8 cellular contexts compared by ENCODE assay signal in genomic region chr17:82065193-82065637, GRCh38. TPM values are rescaled to one million over a fixed set of nuclear protein-coding genes. Genes with fewer than 3 reads are reported as not detected.
DNase-seq lines count a peak whose midpoint lies in the region; ATAC-seq, FAIRE-seq and TF ChIP-seq lines count a peak whose summit lies in the region.

No MANE protein-coding gene starts in this region.

- H3K36me3 ChIP-seq in ovary: no peaks in the 10 kb centered on the region

- TF ChIP-seq EP300 in ovary (IDR thresholded peaks at IDR 0.05): no peak

- no peak for FAIRE-seq in GM12892 (lab: Jason Lieb, UNC)

- TF ChIP-seq POLR2A in ovary (IDR thresholded peaks at IDR 0.05) (no peak), GM12892 (IDR thresholded peaks at IDR 0.05; ENCODE audit: low read depth, low read length) (no peak)

- peak overlapping the region; percentile 97 for H3K4me3 ChIP-seq in GM12864 (ENCODE audit: low read depth, low read length)
- H3K4me3 ChIP-seq in fibroblast of mammary gland (ENCODE audit: control insufficient read depth, low read depth, low read length): peak overlapping the region; percentile 70
- H3K4me3 ChIP-seq in ovary: peak overlapping the region; percentile 95

- TF ChIP-seq CTCF in GM12864 (IDR thresholded peaks at IDR 0.05; ENCODE audit: low read depth, low read length, missing control alignments) (no peak), fibroblast of mammary gland (conservative IDR thresholded peaks at IDR 0.05; ENCODE audit: control insufficient read depth, insufficient read depth, low read depth, low read length) (no peak), ovary (IDR thresholded peaks at IDR 0.05) (no peak)

- intact Hi-C loops in ovary (cut with DNase I): no loop called here

- H3K4me1 ChIP-seq in ovary (ENCODE audit: insufficient read depth): peaks cover 6% of the 10 kb centered on the region

- no peaks in the 10 kb centered on the region for H3K27me3 ChIP-seq in ovary

- H3K9me3 ChIP-seq in ovary: no peaks in the 10 kb centered on the region

- H3K27ac ChIP-seq in ovary: peak overlapping the region; percentile 19 to 64

- 0 to 1% (median 1%) methylated on average over 31 to 47 of the region's 47 CpGs for WGBS in ovary, 3 donors

- no peak for DNase-seq in GM12864 (ENCODE audit: low read depth)
- DNase-seq in activated CD4-positive, alpha-beta T cell treated with anti-CD3 and anti-CD28 coated beads for 4 hours: peak; percentile 45 to 48
- DNase-seq in fibroblast of mammary gland (ENCODE audit: low read depth): no peak
- DNase-seq in ovary: no peak
- no peak for DNase-seq in GM12892 (ENCODE audit: insufficient read length)
- no peak for DNase-seq in occipital lobe (lab: John Stamatoyannopoulos, UW)

- peak; percentile 45 for ATAC-seq in HG02798 (IDR thresholded peaks at IDR 0.05; ENCODE audit: poor library complexity, unreplicated experiment)
- no peak for ATAC-seq in HG03457 (IDR thresholded peaks at IDR 0.05; ENCODE audit: unreplicated experiment)

RNA-seq across cellular contexts. Expression of gene DUS1L, which starts 0.4 kb away (rescaled TPM):
- total RNA-seq in ovary: 10 to 100 TPM; 40.1 to 72.4 (median 67.7) TPM
- polyA plus RNA-seq in ovary: 10 to 100 TPM; 15.0 to 62.5 TPM
- polyA plus RNA-seq in GM12892 (2012; ENCODE audit: missing spikeins): 72.0 TPM
- total RNA-seq in occipital lobe: 21.4 TPM

RNA-seq across cellular contexts. Expression of gene GPS1, which starts 13.5 kb away (rescaled TPM):
- total RNA-seq in ovary: 10 to 100 TPM; 48.8 to 96.2 (median 80.1) TPM
- 10 to 100 TPM; 12.4 to 77.8 TPM for polyA plus RNA-seq in ovary
- 34.6 TPM for polyA plus RNA-seq in GM12892 (2012; ENCODE audit: missing spikeins)
- 64.4 TPM for total RNA-seq in occipital lobe

RNA-seq across cellular contexts. Expression of gene RFNG, which starts 13.6 kb away (rescaled TPM):
- total RNA-seq in ovary: 10 to 100 TPM; 33.3 to 53.0 (median 44.7) TPM
- 10 to 100 TPM; 20.9 to 61.3 TPM for polyA plus RNA-seq in ovary
- polyA plus RNA-seq in GM12892 (2012; ENCODE audit: missing spikeins): 7.1 TPM
- total RNA-seq in occipital lobe: 14.5 TPM

RNA-seq across cellular contexts. Expression of gene DCXR, which starts 27.7 kb away (rescaled TPM):
- 100 to 1,000 TPM in 6 of 7 donors, 10 to 100 TPM in 1; 87.6 to 217 (median 131) TPM for total RNA-seq in ovary
- polyA plus RNA-seq in ovary: 100 to 1,000 TPM in 1 of 2 donors, 10 to 100 TPM in 1; 16.7 to 144 TPM
- polyA plus RNA-seq in GM12892 (2012; ENCODE audit: missing spikeins): 55.0 TPM
- 18.1 TPM for total RNA-seq in occipital lobe

RNA-seq across cellular contexts. Expression of gene FASN, which starts 32.8 kb away (rescaled TPM):
- 100 to 1,000 TPM in 1 of 7 donors, 10 to 100 TPM in 5, 1 to 10 TPM in 1; 9.8 to 168 (median 53.8) TPM for total RNA-seq in ovary
- polyA plus RNA-seq in ovary: 10 to 100 TPM in 1 of 2 donors, 1 to 10 TPM in 1; 1.3 to 16.0 TPM
- polyA plus RNA-seq in GM12892 (2012; ENCODE audit: missing spikeins): 18.8 TPM
- 84.1 TPM for total RNA-seq in occipital lobe

Comparison
In these comparisons a context has a peak if more than half of its experiments do, and no peak if none do; other contexts are left out.
1. DNase-seq: peak in activated CD4-positive, alpha-beta T cell treated with anti-CD3 and anti-CD28 coated beads for 4 hours (2 of 2); none in GM12864 (single experiment), fibroblast of mammary gland (single experiment), ovary (0 of 5), GM12892 (single experiment) and occipital lobe (single experiment).
2. Peak in every context shown above with its lines, with median percentiles within 50 percentile points of each other: H3K4me3 ChIP-seq.